Comparison of ENCODE assay signal across 14 cellular contexts in the genomic region with DNA sequence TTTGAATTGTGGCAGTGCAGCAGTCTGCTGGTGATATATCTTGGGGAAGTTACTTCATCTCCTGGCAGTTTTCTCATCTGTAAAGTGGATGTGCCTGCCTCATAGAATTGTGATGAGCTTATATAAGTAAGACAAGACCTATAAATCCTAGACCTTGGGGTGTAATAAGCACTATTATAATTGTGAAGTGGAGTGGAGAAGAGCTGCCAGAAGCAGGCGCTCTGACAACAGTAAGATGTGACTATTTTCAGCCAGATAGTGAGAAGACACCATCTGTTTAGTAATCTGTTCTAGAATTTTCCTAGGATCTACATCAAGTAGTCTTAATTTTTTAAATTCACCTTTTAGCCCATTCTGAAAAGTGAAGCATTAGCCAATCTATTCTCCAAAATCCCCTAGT.
DNase-seq lines count a peak whose midpoint lies in the region; ATAC-seq and TF ChIP-seq lines count a peak whose summit lies in the region.
"Had no signal": no experiment of that assay in that cellular context is flagged by ENCODE, and none has a peak within 500 bp of the region (broad histone marks: within the 10 kb centered on the region; RNA-seq: fewer than 3 reads in every experiment).

No MANE protein-coding gene starts in this region.

- H3K9me3 Mint-ChIP-seq in activated T-helper 17 cell treated with anti-CD3 and anti-CD28 coated beads, Interleukin-2, amount 50 U/mL, for 72 hours = no peaks in the 10 kb centered on the region
- H3K9me3 Mint-ChIP-seq: activated naive CD4-positive, alpha-beta T cell treated with anti-CD3 and anti-CD28 coated beads, Interleukin-2, amount 10 ng/mL, durations not matched to agents 7 days and 5 days; central memory CD8-positive, alpha-beta T cell had no signal

- H3K27me3 Mint-ChIP-seq in activated T-helper 17 cell treated with anti-CD3 and anti-CD28 coated beads, Interleukin-2, amount 50 U/mL, for 72 hours = peaks cover 20% of the 10 kb centered on the region

- H3K27ac Mint-ChIP-seq in activated T-helper 17 cell treated with anti-CD3 and anti-CD28 coated beads, Interleukin-2, amount 50 U/mL, for 72 hours = no peak overlapping the region
- H3K27ac Mint-ChIP-seq: activated naive CD4-positive, alpha-beta T cell treated with anti-CD3 and anti-CD28 coated beads, Interleukin-2, amount 10 ng/mL, durations not matched to agents 7 days and 5 days; stimulated activated naive B cell treated with anti-CD40 and anti-IgM and Interleukin-4, amounts not matched to agents 10 μg/mL and 1 μg/mL and 100 μg/mL, for 72 hours had no signal

- H3K27ac ChIP-seq in HCT116 (ENCODE audit: low read depth, low read length) (no peak overlapping the region), hepatocyte (no peak overlapping the region), ascending aorta (no peak overlapping the region)
- H3K27ac ChIP-seq: HL-60 had no signal

- CTCF ChIA-PET in HCT116 (lab: Charles Lee) = interaction anchor here (0.6 kb wide), 1 partner anchor 13 kb away, joined by 3 read pairs; no protein-coding TSS in a partner anchor

- RAD21 ChIA-PET in HCT116 (lab: Charles Lee; ENCODE audit: low non-redundant PET in 1 of 2, low total read pairs in 2 of 2, uncharacterized antibody in 2 of 2, unreplicated experiment in 2 of 2) = no interaction called here

- H3K4me3 Mint-ChIP-seq in activated T-helper 17 cell treated with anti-CD3 and anti-CD28 coated beads, Interleukin-2, amount 50 U/mL, for 72 hours = no peak overlapping the region
- H3K4me3 Mint-ChIP-seq: activated naive CD4-positive, alpha-beta T cell treated with anti-CD3 and anti-CD28 coated beads, Interleukin-2, amount 10 ng/mL, durations not matched to agents 7 days and 5 days; central memory CD8-positive, alpha-beta T cell; stimulated activated naive B cell treated with anti-CD40 and anti-IgM and Interleukin-4, amounts not matched to agents 10 μg/mL and 1 μg/mL and 100 μg/mL, for 72 hours had no signal

- POLR2A ChIA-PET in HCT116 (lab: Charles Lee) = no interaction called here

- H3K27me3 ChIP-seq in HCT116 (ENCODE audit: insufficient read depth, low read length) (no peaks in the 10 kb centered on the region), hepatocyte (no peaks in the 10 kb centered on the region), ascending aorta (no peaks in the 10 kb centered on the region)

- no peaks in the 10 kb centered on the region for H3K4me1 ChIP-seq in HCT116 (ENCODE audit: control insufficient read depth in 1 of 2, insufficient read depth in 2 of 2, low read length in 2 of 2)
- no peaks in the 10 kb centered on the region for H3K4me1 ChIP-seq in hepatocyte (ENCODE audit: insufficient read depth)
- peaks cover 0 to 3% of the 10 kb centered on the region in 2 donors for H3K4me1 ChIP-seq in ascending aorta

- no peaks in the 10 kb centered on the region for H3K4me1 Mint-ChIP-seq in activated T-helper 17 cell treated with anti-CD3 and anti-CD28 coated beads, Interleukin-2, amount 50 U/mL, for 72 hours
- H3K4me1 Mint-ChIP-seq: activated naive CD4-positive, alpha-beta T cell treated with anti-CD3 and anti-CD28 coated beads, Interleukin-2, amount 10 ng/mL, durations not matched to agents 7 days and 5 days; central memory CD8-positive, alpha-beta T cell; stimulated activated naive B cell treated with anti-CD40 and anti-IgM and Interleukin-4, amounts not matched to agents 10 μg/mL and 1 μg/mL and 100 μg/mL, for 72 hours had no signal

- no peak overlapping the region for H3K4me3 ChIP-seq in HCT116 (replicated peaks in 1 of 2; ENCODE audit: low read depth in 1 of 2, low read length in 2 of 2)
- no peak overlapping the region for H3K4me3 ChIP-seq in cardiac fibroblast (replicated peaks in 1 of 2; ENCODE audit: low read depth in 2 of 2, low read length in 2 of 2)
- H3K4me3 ChIP-seq in hepatocyte = no peak overlapping the region
- H3K4me3 ChIP-seq in ascending aorta = no peak overlapping the region

- H3K4me2 ChIP-seq in HCT116 (ENCODE audit: low read length) = no peak overlapping the region
- no peak overlapping the region for H3K4me2 ChIP-seq in hepatocyte

- H3K9me2 ChIP-seq in HCT116 (ENCODE audit: insufficient read depth) = no peaks in the 10 kb centered on the region
- no peaks in the 10 kb centered on the region for H3K9me2 ChIP-seq in hepatocyte (replicated peaks; ENCODE audit: insufficient read depth)

- intact Hi-C loops in HCT116 (cut with micrococcal nuclease) = loop anchor here (5.0 kb wide), 1 partner anchor 161 kb away; no protein-coding TSS in a partner anchor
- intact Hi-C loops in ascending aorta (cut with DNase I) = no loop called here

- no TSS peak for BruUV-seq in HCT116 (replicated peaks; lab: Mats Ljungman, UMichigan)

- no peak overlapping the region for H3K9ac ChIP-seq in HCT116 (ENCODE audit: low read length)

- TF ChIP-seq CTCF in HCT116 (IDR thresholded peaks at IDR 0.05 in 2 of 3, conservative IDR thresholded peaks at IDR 0.05 in 1 of 3; ENCODE audit: borderline replicate concordance in 1 of 3, insufficient read depth in 1 of 3, low read depth in 2 of 3, low read length in 2 of 3) (peak in 1 of 3 experiments; percentile 29; a peak in 2 of 6 replicates), cardiac fibroblast (IDR thresholded peaks at IDR 0.05; ENCODE audit: low read depth, low read length) (peak; percentile 42), hepatocyte (IDR thresholded peaks at IDR 0.05; ENCODE audit: poor library complexity) (peak; percentile 6), ascending aorta (IDR thresholded peaks at IDR 0.05) (no peak)

- H3K79me2 ChIP-seq in HCT116 (ENCODE audit: insufficient read depth, low read length) = no peaks in the 10 kb centered on the region
- no peaks in the 10 kb centered on the region for H3K79me2 ChIP-seq in hepatocyte

- no peaks in the 10 kb centered on the region for H3K36me3 Mint-ChIP-seq in activated T-helper 17 cell treated with anti-CD3 and anti-CD28 coated beads, Interleukin-2, amount 50 U/mL, for 72 hours (ENCODE audit: low read depth)
- H3K36me3 Mint-ChIP-seq: activated naive CD4-positive, alpha-beta T cell treated with anti-CD3 and anti-CD28 coated beads, Interleukin-2, amount 10 ng/mL, durations not matched to agents 7 days and 5 days; stimulated activated naive B cell treated with anti-CD40 and anti-IgM and Interleukin-4, amounts not matched to agents 10 μg/mL and 1 μg/mL and 100 μg/mL, for 72 hours had no signal

- H3K9me3 ChIP-seq in HCT116 (ENCODE audit: control insufficient read depth in 1 of 2, insufficient read depth in 1 of 2, low read depth in 1 of 2, low read length in 2 of 2) (no peaks in the 10 kb centered on the region), hepatocyte (ENCODE audit: low read depth) (no peaks in the 10 kb centered on the region), ascending aorta (no peaks in the 10 kb centered on the region)

- H2AFZ ChIP-seq in HCT116 (ENCODE audit: low read depth, low read length, poor library complexity, severe bottlenecking) (no peak overlapping the region), hepatocyte (no peak overlapping the region)

- DNase-seq in Ammon's horn (ENCODE audit: low spot score) = peak; percentile 51
- no peak for DNase-seq in HCT116 (ENCODE audit: low read depth, low spot score)
- DNase-seq in cardiac fibroblast (ENCODE audit: low read depth in 2 of 2) = peak; percentile 31 to 47
- DNase-seq in hepatocyte (ENCODE audit: low spot score) = no peak
- no peak for DNase-seq in activated effector memory CD4-positive, alpha-beta T cell treated with anti-CD3 and anti-CD28 coated beads, Interleukin-2, amount 50 U/mL, for 16 hours
- no peak for DNase-seq in ascending aorta (ENCODE audit: low spot score in 2 of 2)
- no peak for DNase-seq in T-helper 9 cell
- DNase-seq: activated naive CD4-positive, alpha-beta T cell treated with anti-CD3 and anti-CD28 coated beads, Interleukin-2, amount 10 ng/mL, durations not matched to agents 7 days and 5 days; GOT3; stimulated activated CD4-positive, alpha-beta T cell treated with anti-CD3 and anti-CD28 coated beads, Interleukin-4, amount 100 ng/mL, for 4 hours; stimulated activated naive B cell treated with anti-CD40 and anti-IgM and Interleukin-4, amounts not matched to agents 10 μg/mL and 1 μg/mL and 100 μg/mL, for 72 hours had no signal

- H4K20me1 ChIP-seq in HCT116 (ENCODE audit: insufficient read depth) = no peaks in the 10 kb centered on the region
- H4K20me1 ChIP-seq in hepatocyte (ENCODE audit: insufficient read depth, poor library complexity, severe bottlenecking) = no peaks in the 10 kb centered on the region

- no peak for TF ChIP-seq POLR2A in HCT116 (IDR thresholded peaks at IDR 0.05; ENCODE audit: borderline replicate concordance, extremely low read depth, insufficient read depth, insufficient read length)

- H3K36me3 ChIP-seq in HCT116 (ENCODE audit: control insufficient read depth in 1 of 2, insufficient read depth in 2 of 2, low read length in 2 of 2) = no peaks in the 10 kb centered on the region
- no peaks in the 10 kb centered on the region for H3K36me3 ChIP-seq in hepatocyte (replicated peaks; ENCODE audit: insufficient read depth, low read depth)
- no peaks in the 10 kb centered on the region for H3K36me3 ChIP-seq in ascending aorta

- TF ChIP-seq RAD21 in HCT116 (IDR thresholded peaks at IDR 0.05; ENCODE audit: low read depth) = peak; percentile 23; the same call in 1 of the 2 replicates

- peak; percentile 38; the same call in 1 of the 2 replicates for ATAC-seq in HCT116
- ATAC-seq in activated T-helper 17 cell treated with anti-CD3 and anti-CD28 coated beads, Interleukin-2, amount 50 U/mL, for 72 hours (replicated peaks) = no peak
- ATAC-seq: stimulated activated naive B cell treated with anti-CD40 and anti-IgM and Interleukin-4, amounts not matched to agents 10 μg/mL and 1 μg/mL and 100 μg/mL, for 72 hours had no signal

- 73% methylated on average over 1 of the region's 1 CpG for WGBS in hepatocyte (ENCODE audit: low lambda C conversion rate, missing lambda C conversion rate)

TF ChIP-seq in HCT116, 20 proteins besides CTCF, POLR2A, EP300 and RAD21 (continues in another document):
- TF ChIP-seq ELF1 (IDR thresholded peaks at IDR 0.05; ENCODE audit: borderline replicate concordance, low read depth) (no peak), EZH2 (IDR thresholded peaks at IDR 0.05) (no peak), YY1 (IDR thresholded peaks at IDR 0.05; ENCODE audit: extremely low read depth, insufficient replicate concordance, low read depth, low read length) (no peak), EGR1 (IDR thresholded peaks at IDR 0.05; ENCODE audit: low read depth) (no peak), POLR2AphosphoS5 (IDR thresholded peaks at IDR 0.05; ENCODE audit: low read depth, low read length) (no peak), CBX3 (IDR thresholded peaks at IDR 0.05; ENCODE audit: low read depth) (no peak)

Comparison
In these comparisons a context has a peak if more than half of its experiments do, and no peak if none do; other contexts are left out.
1. DNase-seq: peak in Ammon's horn (single experiment) and cardiac fibroblast (2 of 2); none in HCT116 (single experiment), hepatocyte (single experiment), activated effector memory CD4-positive, alpha-beta T cell treated with anti-CD3 and anti-CD28 coated beads, Interleukin-2, amount 50 U/mL, for 16 hours (single experiment), ascending aorta (0 of 2) and T-helper 9 cell (single experiment).
2. CTCF ChIP-seq: peak in cardiac fibroblast (single experiment) and hepatocyte (single experiment); none in ascending aorta (0 of 3).